ENCODE assay signal across 1 cellular context in the genomic region with DNA sequence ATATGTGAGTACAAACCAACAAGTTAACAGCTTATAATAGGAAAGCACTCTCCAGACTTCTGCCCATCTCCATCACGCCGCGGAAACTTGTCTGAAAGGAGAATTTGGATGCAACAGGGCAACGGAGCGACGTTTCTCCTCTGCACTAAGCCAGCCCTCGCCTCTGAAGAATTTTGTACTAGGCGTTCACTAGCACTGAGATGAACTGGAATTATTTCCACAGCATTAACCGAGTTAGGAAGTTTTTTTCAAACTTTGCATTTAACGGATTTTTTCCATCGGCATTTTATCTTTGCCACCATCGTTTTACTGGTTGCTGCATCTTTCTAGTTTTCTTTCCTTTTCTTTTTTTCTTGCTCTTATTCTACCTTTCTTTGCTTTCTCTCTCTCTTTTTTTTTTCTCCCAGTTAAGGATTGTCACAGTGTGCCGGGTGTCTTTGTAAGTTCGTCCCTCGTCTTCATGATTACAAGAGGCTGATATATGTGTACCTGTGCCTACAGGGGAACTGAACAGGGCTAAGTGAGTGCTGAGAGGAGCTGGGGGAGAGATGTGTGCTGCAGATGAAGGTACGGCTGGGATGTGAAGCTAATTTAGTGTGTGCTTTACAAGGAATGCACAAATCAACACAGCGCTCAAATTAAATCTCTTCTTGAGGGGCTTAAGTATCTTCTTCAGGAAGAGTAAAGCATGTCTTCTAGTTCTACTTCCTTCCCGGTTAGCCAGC.
TF ChIP-seq lines count a peak whose summit lies in the region.

No MANE protein-coding gene starts in this region.

TF ChIP-seq in GM23338, 12 proteins besides CTCF, POLR2A, EP300 and RAD21 (continued from another document):
- no peak for TF ChIP-seq ZNF331 (CRISPR knock-in tag; IDR thresholded peaks at IDR 0.05; ENCODE audit: low read depth)
- no peak for TF ChIP-seq EZH2phosphoT487 (IDR thresholded peaks at IDR 0.05; ENCODE audit: unreplicated experiment)
